1 cellular context compared by ENCODE assay signal in genomic region chr2:23563151-23563550, GRCh38.
TF ChIP-seq lines count a peak whose summit lies in the region.

No MANE protein-coding gene starts in this region.

TF ChIP-seq in SK-N-SH treated with all-trans-retinoic acid at 6 μM for 48 hours, 23 proteins besides CTCF, POLR2A, EP300 and RAD21 (continued from another document):
- no peak for TF ChIP-seq ZNF8 (CRISPR knock-in tag; IDR thresholded peaks at IDR 0.05)
- TF ChIP-seq ESRRG (CRISPR knock-in tag; IDR thresholded peaks at IDR 0.05), result no peak
- no peak for TF ChIP-seq PPARA (CRISPR knock-in tag; IDR thresholded peaks at IDR 0.05; ENCODE audit: borderline replicate concordance)
- no peak for TF ChIP-seq GLIS3 (CRISPR knock-in tag; IDR thresholded peaks at IDR 0.05)
- no peak for TF ChIP-seq RARB (CRISPR knock-in tag; IDR thresholded peaks at IDR 0.05)
- TF ChIP-seq PATZ1 (CRISPR knock-in tag; IDR thresholded peaks at IDR 0.05; ENCODE audit: borderline replicate concordance), result no peak
- TF ChIP-seq ZFP30 (CRISPR knock-in tag; IDR thresholded peaks at IDR 0.05), result no peak
- TF ChIP-seq ZFP3 (CRISPR knock-in tag; IDR thresholded peaks at IDR 0.05), result no peak
- TF ChIP-seq TCF4 (CRISPR knock-in tag; IDR thresholded peaks at IDR 0.05; ENCODE audit: borderline replicate concordance), result no peak
- TF ChIP-seq, protein P1, sequence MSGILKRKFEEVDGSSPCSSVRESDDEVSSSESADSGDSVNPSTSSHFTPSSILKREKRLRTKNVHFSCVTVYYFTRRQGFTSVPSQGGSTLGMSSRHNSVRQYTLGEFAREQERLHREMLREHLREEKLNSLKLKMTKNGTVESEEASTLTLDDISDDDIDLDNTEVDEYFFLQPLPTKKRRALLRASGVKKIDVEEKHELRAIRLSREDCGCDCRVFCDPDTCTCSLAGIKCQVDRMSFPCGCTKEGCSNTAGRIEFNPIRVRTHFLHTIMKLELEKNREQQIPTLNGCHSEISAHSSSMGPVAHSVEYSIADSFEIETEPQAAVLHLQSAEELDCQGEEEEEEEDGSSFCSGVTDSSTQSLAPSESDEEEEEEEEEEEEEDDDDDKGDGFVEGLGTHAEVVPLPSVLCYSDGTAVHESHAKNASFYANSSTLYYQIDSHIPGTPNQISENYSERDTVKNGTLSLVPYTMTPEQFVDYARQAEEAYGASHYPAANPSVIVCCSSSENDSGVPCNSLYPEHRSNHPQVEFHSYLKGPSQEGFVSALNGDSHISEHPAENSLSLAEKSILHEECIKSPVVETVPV (CRISPR knock-in tag; IDR thresholded peaks at IDR 0.05), result no peak
